In the genomic region with DNA sequence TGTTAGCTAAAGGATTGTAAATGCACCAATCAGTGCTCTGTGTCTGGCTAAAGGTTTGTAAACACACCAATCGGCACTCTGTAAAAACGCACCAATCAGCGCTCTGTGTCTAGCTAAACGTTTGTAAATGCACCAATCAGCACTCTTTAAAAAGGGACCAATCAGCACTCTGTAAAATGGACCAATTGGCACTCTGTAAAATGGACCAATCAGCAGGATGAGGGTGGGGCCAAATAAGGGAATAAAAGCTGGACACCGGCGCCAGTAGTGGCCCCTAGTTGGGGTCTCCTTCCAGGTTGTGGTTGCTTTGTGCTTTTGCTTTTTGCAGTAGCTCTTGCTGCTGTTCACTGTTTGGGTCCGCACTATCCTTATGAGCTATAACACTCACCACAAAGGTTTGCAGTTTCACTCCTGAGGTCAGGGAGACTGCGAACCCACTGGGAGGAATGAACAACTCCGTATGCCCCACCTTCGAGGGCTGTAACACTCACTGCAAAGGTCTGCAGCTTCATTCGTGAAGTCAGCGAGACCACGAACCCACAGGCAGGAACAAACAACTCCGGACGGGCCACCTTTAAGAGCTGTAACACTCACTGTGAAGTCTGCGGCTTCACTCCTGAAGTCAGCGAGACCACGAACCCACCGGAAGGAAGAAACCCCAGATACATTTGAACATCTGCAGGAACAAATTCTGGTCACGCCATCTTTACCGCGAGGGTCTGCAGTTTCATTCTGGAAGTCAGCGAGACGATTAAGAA, we compare ENCODE assay signal across 8 cellular contexts. TPM values are rescaled to one million over a fixed set of nuclear protein-coding genes. Genes with fewer than 3 reads are reported as not detected.
DNase-seq lines count a peak whose midpoint lies in the region; ATAC-seq and TF ChIP-seq lines count a peak whose summit lies in the region.

No MANE protein-coding gene starts in this region.

- peak overlapping the region; percentile 94 for H3K27ac Mint-ChIP-seq in activated naive CD4-positive, alpha-beta T cell treated with anti-CD3 and anti-CD28 coated beads, Interleukin-2, amount 50 U/mL, for 24 hours

- CTCF ChIA-PET in PC-9 (lab: Charles Lee) = no interaction called here

- H3F3A ChIP-seq in PC-9 (ENCODE audit: insufficient read depth, low read depth) = no peaks in the 10 kb centered on the region

- H4K20me1 ChIP-seq in PC-9 (ENCODE audit: insufficient read depth) = no peaks in the 10 kb centered on the region

- H3K36me3 Mint-ChIP-seq in activated naive CD4-positive, alpha-beta T cell treated with anti-CD3 and anti-CD28 coated beads, Interleukin-2, amount 50 U/mL, for 24 hours = peaks cover 3% of the 10 kb centered on the region

- H3K4me1 ChIP-seq in PC-9 (replicated peaks; ENCODE audit: insufficient read depth) (no peaks in the 10 kb centered on the region), muscle layer of colon (ENCODE audit: insufficient read depth, low read length) (peaks cover 11% of the 10 kb centered on the region)

- ATAC-seq in GM18502 (IDR thresholded peaks at IDR 0.05; ENCODE audit: poor library complexity, unreplicated experiment) = peak; percentile 71
- ATAC-seq in HG02642 (IDR thresholded peaks at IDR 0.05; ENCODE audit: poor library complexity, unreplicated experiment) = peak; percentile 59

- peak overlapping the region; percentile 86 for H3K4me3 Mint-ChIP-seq in activated naive CD4-positive, alpha-beta T cell treated with anti-CD3 and anti-CD28 coated beads, Interleukin-2, amount 50 U/mL, for 24 hours

- H3K4me1 Mint-ChIP-seq in activated naive CD4-positive, alpha-beta T cell treated with anti-CD3 and anti-CD28 coated beads, Interleukin-2, amount 50 U/mL, for 24 hours = peaks cover 79% of the 10 kb centered on the region

- H3K27me3 ChIP-seq in PC-9 (ENCODE audit: insufficient read depth, low read depth) (no peaks in the 10 kb centered on the region), muscle layer of colon (ENCODE audit: control insufficient read depth in 1 of 2, insufficient read depth in 2 of 2, low read length in 2 of 2) (no peaks in the 10 kb centered on the region)

- POLR2A ChIA-PET in PC-9 (lab: Charles Lee; ENCODE audit: unreplicated experiment) = interaction anchor here (0.7 kb wide), 1 partner anchor 15 kb away, joined by 4 read pairs; no protein-coding TSS in a partner anchor

- intact Hi-C loops in PC-9 (cut with micrococcal nuclease; ENCODE audit: unreplicated experiment) = no loop called here

- peak overlapping the region; percentile 95 for H2AFZ ChIP-seq in PC-9

- H3K79me2 ChIP-seq in PC-9 (ENCODE audit: low read depth) = peaks cover 12% of the 10 kb centered on the region; the same call in 1 of the 2 replicates

- H3K4me3 ChIP-seq in PC-9 (peak overlapping the region; percentile 86), muscle layer of colon (ENCODE audit: low read depth in 1 of 2, low read length in 2 of 2) (peak overlapping the region; percentile 77 to 92)

- no peaks in the 10 kb centered on the region for H3K27me3 Mint-ChIP-seq in activated naive CD4-positive, alpha-beta T cell treated with anti-CD3 and anti-CD28 coated beads, Interleukin-2, amount 50 U/mL, for 24 hours

- no peaks in the 10 kb centered on the region for H3K9me3 Mint-ChIP-seq in activated naive CD4-positive, alpha-beta T cell treated with anti-CD3 and anti-CD28 coated beads, Interleukin-2, amount 50 U/mL, for 24 hours

- DNase-seq in PC-9 (no peak), NCI-H2227 (lab: John Stamatoyannopoulos, UW; ENCODE audit: unreplicated experiment) (no peak), cortex of kidney (lab: John Stamatoyannopoulos, UW) (no peak)
- peak; percentile 40 to 76 (median 59) for DNase-seq in stimulated activated naive CD4-positive, alpha-beta T cell (lab: John Stamatoyannopoulos, UW)

- peak overlapping the region; percentile 88 for H3K4me2 ChIP-seq in PC-9

- H3K36me3 ChIP-seq in PC-9 (ENCODE audit: low read depth) (no peaks in the 10 kb centered on the region), muscle layer of colon (ENCODE audit: insufficient read depth, low read length) (no peaks in the 10 kb centered on the region)

- H3K9me2 ChIP-seq in PC-9 (ENCODE audit: insufficient read depth) = no peaks in the 10 kb centered on the region

- H3K27ac ChIP-seq in PC-9 (no peak overlapping the region), muscle layer of colon (ENCODE audit: low read depth, low read length) (no peak overlapping the region)

- no TSS peak for BruUV-seq in PC-9 (replicated peaks; lab: Mats Ljungman, UMichigan)

- H3K9me3 ChIP-seq in PC-9 (ENCODE audit: insufficient read depth, low read depth) = no peaks in the 10 kb centered on the region
- no peaks in the 10 kb centered on the region for H3K9me3 ChIP-seq in muscle layer of colon (ENCODE audit: low read length)

- no peak for TF ChIP-seq CTCF in PC-9 (conservative IDR thresholded peaks at IDR 0.05)

- H3K9ac ChIP-seq in muscle layer of colon (ENCODE audit: low read length) = no peak overlapping the region

RNA-seq across cellular contexts. Expression of a gene that starts 1.1 kb away (rescaled TPM):
- total RNA-seq in PC-9 (2021) = 46.6 and 59.4 TPM in 2 replicates

Comparison
In these comparisons a context has a peak if more than half of its experiments do, and no peak if none do; other contexts are left out.
1. DNase-seq: peak in stimulated activated naive CD4-positive, alpha-beta T cell (6 of 6); none in PC-9 (0 of 2), NCI-H2227 (single experiment) and cortex of kidney (single experiment).